ENCODE assay signal across 14 cellular contexts in genomic region chr17:76995352-76996105, GRCh38.
DNase-seq lines count a peak whose midpoint lies in the region; ATAC-seq, FAIRE-seq and TF ChIP-seq lines count a peak whose summit lies in the region.
"Had no signal": no experiment of that assay in that cellular context is flagged by ENCODE, and none has a peak within 500 bp of the region (broad histone marks: within the 10 kb centered on the region; RNA-seq: fewer than 3 reads in every experiment).

No MANE protein-coding gene starts in this region.

- no peak for TF ChIP-seq EP300 in A549 (IDR thresholded peaks at IDR 0.05)

- WGBS in A549 (ENCODE audit: missing lambda C conversion rate), result 72% methylated on average over 11 of the region's 11 CpGs
- WGBS in endodermal cell (ENCODE audit: insufficient coverage in 1 of 2, insufficient read length in 1 of 2), 2 experiments, result 34 to 48% methylated on average over 8 to 11 of the region's 11 CpGs

- H3K27ac Mint-ChIP-seq in endodermal cell, result peak overlapping the region; percentile 18
- H3K27ac Mint-ChIP-seq: dendritic cell treated with granulocyte-macrophage colony-stimulating factor and Interleukin-4, amounts not matched to agents 40 ng/mL and 50 ng/mL, for 4 days; IgD-negative memory B cell had no signal

- ATAC-seq in A549 (no peak), gastrocnemius medialis (no peak)
- ATAC-seq: sciatic nerve had no signal

- in situ Hi-C loops in gastrocnemius medialis (cut with MboI; ENCODE audit: low sequenced_read_pairs in 4 of 4), result no loop called here

- no peak for FAIRE-seq in A549 (lab: Jason Lieb, UNC)

- H3K4me3 Mint-ChIP-seq in endodermal cell, result no peak overlapping the region
- H3K4me3 Mint-ChIP-seq: dendritic cell treated with granulocyte-macrophage colony-stimulating factor and Interleukin-4, amounts not matched to agents 40 ng/mL and 50 ng/mL, for 4 days had no signal

- TF ChIP-seq CTCF in A549 (IDR thresholded peaks at IDR 0.05) (no peak), endodermal cell (conservative IDR thresholded peaks at IDR 0.05) (no peak), gastrocnemius medialis (IDR thresholded peaks at IDR 0.05 in 4 of 5, conservative IDR thresholded peaks at IDR 0.05 in 1 of 5) (no peak)

- intact Hi-C loops in gastrocnemius medialis (cut with DNase I; ENCODE audit: low total_unique reads), result no loop called here

- H3K4me1 ChIP-seq in A549 (peaks cover 20% of the 10 kb centered on the region), endodermal cell (ENCODE audit: control insufficient read depth, insufficient read depth, low read length) (no peaks in the 10 kb centered on the region), gastrocnemius medialis (no peaks in the 10 kb centered on the region)

- no peaks in the 10 kb centered on the region for H3K36me3 Mint-ChIP-seq in endodermal cell (ENCODE audit: low read depth)
- H3K36me3 Mint-ChIP-seq: CD14-positive monocyte, IgD-negative memory B cell had no signal

- peaks cover 19% of the 10 kb centered on the region for H3K4me1 Mint-ChIP-seq in endodermal cell

- H3K9me3 ChIP-seq in A549 (no peaks in the 10 kb centered on the region), endodermal cell (ENCODE audit: control insufficient read depth, low read length) (no peaks in the 10 kb centered on the region), gastrocnemius medialis (no peaks in the 10 kb centered on the region)

- H3K4me2 ChIP-seq in A549, result no peak overlapping the region

- POLR2A ChIA-PET in A549 (lab: Yijun Ruan, JAX), result no interaction called here

- H3K27ac ChIP-seq in A549, result peak overlapping the region; percentile 27 to 70; a peak in 5 of 6 replicates
- peak overlapping the region; percentile 9 for H3K27ac ChIP-seq in endodermal cell (ENCODE audit: low read depth, low read length)
- no peak overlapping the region for H3K27ac ChIP-seq in gastrocnemius medialis

- no peaks in the 10 kb centered on the region for H3K36me3 ChIP-seq in endodermal cell (ENCODE audit: control insufficient read depth, insufficient read depth, low read length)
- no peaks in the 10 kb centered on the region for H3K36me3 ChIP-seq in gastrocnemius medialis

- DNase-seq in A549 (ENCODE audit: low read depth in 1 of 2, low spot score in 1 of 2) (no peak), COR-L47 (lab: John Stamatoyannopoulos, UW) (peak; percentile 77), NCI-H2227 (lab: John Stamatoyannopoulos, UW; ENCODE audit: unreplicated experiment) (peak; percentile 63), endodermal cell (peak; percentile 78), epidermal melanocyte (ENCODE audit: insufficient read length, low spot score) (no peak), NCI-H2171 (lab: John Stamatoyannopoulos, UW) (no peak), gastrocnemius medialis (no peak), NK-92 (lab: John Stamatoyannopoulos, UW; ENCODE audit: unreplicated experiment) (no peak)
- DNase-seq: NCI-H2171 treated with DMSO at 0.1 percent for 48 hours, RPMI8226 had no signal

- H3K27me3 ChIP-seq in endodermal cell (ENCODE audit: control insufficient read depth, insufficient read depth, low read length, poor library complexity, severe bottlenecking) (no peaks in the 10 kb centered on the region), gastrocnemius medialis (peaks cover 0 to 6% (median 0%) of the 10 kb centered on the region in 3 donors)

- TF ChIP-seq RAD21 in A549 (conservative IDR thresholded peaks at IDR 0.05 in 1 of 2, IDR thresholded peaks at IDR 0.05 in 1 of 2), result no peak

- H3K9ac ChIP-seq in endodermal cell (ENCODE audit: extremely low read depth, low read length, poor library complexity, severe bottlenecking), result no peak overlapping the region

- H3K4me3 ChIP-seq in A549, result no peak overlapping the region
- H3K4me3 ChIP-seq in endodermal cell (ENCODE audit: low read length), result no peak overlapping the region
- no peak overlapping the region for H3K4me3 ChIP-seq in gastrocnemius medialis

- CTCF ChIA-PET in A549 (lab: Yijun Ruan, JAX), result interaction anchor here (0.6 to 2.9 kb wide), 7 partner anchors 9 to 532 kb away, joined by 3 to 11 read pairs (median 3); no protein-coding TSS in a partner anchor

- no peak for TF ChIP-seq POLR2A in A549 (IDR thresholded peaks at IDR 0.05; ENCODE audit: low read length)
- no peak for TF ChIP-seq POLR2A in gastrocnemius medialis (IDR thresholded peaks at IDR 0.05)

- peaks cover 5% of the 10 kb centered on the region for H3K27me3 Mint-ChIP-seq in endodermal cell (ENCODE audit: insufficient read depth)

- H3K9me3 Mint-ChIP-seq in endodermal cell, result no peaks in the 10 kb centered on the region
- H3K9me3 Mint-ChIP-seq: CD14-positive monocyte; dendritic cell treated with granulocyte-macrophage colony-stimulating factor and Interleukin-4, amounts not matched to agents 40 ng/mL and 50 ng/mL, for 4 days; IgD-negative memory B cell had no signal

TF ChIP-seq in A549, 52 proteins besides CTCF, POLR2A, EP300 and RAD21:
- TF ChIP-seq MYC (IDR thresholded peaks at IDR 0.05; ENCODE audit: borderline replicate concordance, low read length) (no peak), CBX2 (IDR thresholded peaks at IDR 0.05; ENCODE audit: borderline replicate concordance, low read depth) (no peak), CHD4 (IDR thresholded peaks at IDR 0.05; ENCODE audit: borderline replicate concordance) (no peak), BCL3 (IDR thresholded peaks at IDR 0.05) (no peak), ZC3H11A (IDR thresholded peaks at IDR 0.05) (no peak), SREBF2 (IDR thresholded peaks at IDR 0.05) (no peak), RARB (CRISPR knock-in tag; IDR thresholded peaks at IDR 0.05) (no peak), HMGXB4 (CRISPR knock-in tag; IDR thresholded peaks at IDR 0.05; ENCODE audit: borderline replicate concordance) (no peak), ELK1 (IDR thresholded peaks at IDR 0.05; ENCODE audit: low read depth, low read length) (no peak), HDAC2 (IDR thresholded peaks at IDR 0.05) (no peak), JUNB (IDR thresholded peaks at IDR 0.05) (no peak), GATA3 (IDR thresholded peaks at IDR 0.05; ENCODE audit: borderline replicate concordance) (no peak), CBX8 (IDR thresholded peaks at IDR 0.05) (no peak), MAX (IDR thresholded peaks at IDR 0.05) (no peak), ESRRA (IDR thresholded peaks at IDR 0.05; ENCODE audit: borderline replicate concordance, low read length) (no peak), RCOR1 (IDR thresholded peaks at IDR 0.05; ENCODE audit: low read depth, low read length) (no peak), HES2 (IDR thresholded peaks at IDR 0.05) (no peak), NR3C1 (IDR thresholded peaks at IDR 0.05) (no peak), TFCP2L1 (CRISPR knock-in tag; IDR thresholded peaks at IDR 0.05) (no peak), ZNF302 (CRISPR knock-in tag; IDR thresholded peaks at IDR 0.05) (no peak)

Comparison
In these comparisons a context has a peak if more than half of its experiments do, and no peak if none do; other contexts are left out.
1. DNase-seq: peak in COR-L47 (single experiment), NCI-H2227 (single experiment) and endodermal cell (single experiment); none in A549 (0 of 2), epidermal melanocyte (single experiment), NCI-H2171 (single experiment), gastrocnemius medialis (0 of 2) and NK-92 (single experiment).
2. H3K27ac ChIP-seq: peak in A549 (2 of 2) and endodermal cell (single experiment); none in gastrocnemius medialis (0 of 4).